In the genomic region with DNA sequence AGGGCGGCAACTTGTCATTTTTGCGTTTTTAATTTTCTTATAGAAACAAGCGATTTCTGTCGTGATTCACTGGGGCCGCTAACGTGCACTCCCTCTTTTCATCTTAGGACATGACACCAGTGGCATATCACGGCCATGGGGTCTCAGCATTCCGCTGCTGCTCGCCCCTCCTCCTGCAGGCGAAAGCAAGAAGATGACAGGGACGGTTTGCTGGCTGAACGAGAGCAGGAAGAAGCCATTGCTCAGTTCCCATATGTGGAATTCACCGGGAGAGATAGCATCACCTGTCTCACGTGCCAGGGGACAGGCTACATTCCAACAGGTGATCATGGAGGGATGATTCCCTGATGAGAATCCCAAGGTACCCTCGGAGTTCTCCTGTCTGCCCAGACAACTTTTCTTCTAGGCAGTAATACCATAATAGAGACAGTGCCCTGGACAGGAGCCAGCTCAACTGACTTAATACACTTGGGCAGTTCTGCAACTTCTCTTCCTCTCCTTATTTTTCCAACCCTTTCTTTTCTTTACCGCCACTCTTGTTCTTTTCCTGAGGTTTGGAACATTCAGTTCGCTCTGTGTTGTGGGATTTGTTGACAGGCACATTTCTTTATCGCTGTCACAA, we compare ENCODE assay signal across 1 cellular context.
TF ChIP-seq lines count a peak whose summit lies in the region.

No MANE protein-coding gene starts in this region.

TF ChIP-seq in SK-N-SH, 30 proteins besides CTCF, POLR2A, EP300 and RAD21 (continued from another document):
- no peak for TF ChIP-seq FOSL2 (IDR thresholded peaks at IDR 0.05; ENCODE audit: borderline replicate concordance, low read depth)
- TF ChIP-seq POLR2AphosphoS5 (IDR thresholded peaks at IDR 0.05; ENCODE audit: low read depth, low read length) = no peak
TF ChIP-seq in SK-N-SH: peak in this region for 0.
